ENCODE assay signal across 12 cellular contexts in genomic region chr4:56389558-56389957, GRCh38. TPM values are rescaled to one million over a fixed set of nuclear protein-coding genes. Genes with fewer than 3 reads are reported as not detected.
A peak's percentile ranks its signal among the peaks of the same experiment; 100 is the strongest.
DNase-seq lines count a peak whose midpoint lies in the region; ATAC-seq and TF ChIP-seq lines count a peak whose summit lies in the region.
"Had no signal": no experiment of that assay in that cellular context is flagged by ENCODE, and none has a peak within 500 bp of the region (broad histone marks: within the 10 kb centered on the region; RNA-seq: fewer than 3 reads in every experiment).

No MANE protein-coding gene starts in this region.

- H3K4me1 Mint-ChIP-seq in GM23338 (peaks cover 17% of the 10 kb centered on the region), naive B cell (peaks cover 18 to 27% (median 22%) of the 10 kb centered on the region in 3 donors)
- H3K4me1 Mint-ChIP-seq in activated CD4-positive, alpha-beta memory T cell treated with anti-CD3 and anti-CD28 coated beads, Interleukin-2, amount 10 ng/mL, durations not matched to agents 7 days and 5 days, result peaks cover 34% of the 10 kb centered on the region

- POLR2A ChIA-PET in activated CD4-positive, alpha-beta memory T cell treated with anti-CD3 and anti-CD28 coated beads, Interleukin-2, amount 10 ng/mL, durations not matched to agents 7 days and 5 days (lab: Charles Lee), result interaction anchor here (1.9 kb wide), 1 partner anchor 14 kb away, joined by 5 read pairs; no protein-coding TSS in a partner anchor

- WGBS in spleen, 5 donors, result 50 to 89% (median 70%) methylated on average over 1 of the region's 1 CpG

- H2AFZ ChIP-seq in GM23338, result no peak overlapping the region

- H3K27ac ChIP-seq in GM23338 (ENCODE audit: low read depth) (0 out of 2 replicates have a peak overlapping the region, but pooled peaks have one; percentile 14), spleen (no peak overlapping the region)

- no peak overlapping the region for H3K4me2 ChIP-seq in GM23338

- no peaks in the 10 kb centered on the region for H3K9me3 ChIP-seq in spleen
- H3K9me3 ChIP-seq: MG63 had no signal

- TF ChIP-seq POLR2A in spleen (IDR thresholded peaks at IDR 0.05), result no peak

- no peaks in the 10 kb centered on the region; the same call in 1 of the 2 replicates for H4K20me1 ChIP-seq in GM23338 (replicated peaks; ENCODE audit: insufficient read depth)

- H3K4me1 ChIP-seq in GM23338 (ENCODE audit: insufficient read depth) (no peaks in the 10 kb centered on the region), spleen (peaks cover 10 to 48% (median 32%) of the 10 kb centered on the region in 6 donors)

- H3K27me3 ChIP-seq in GM23338 (ENCODE audit: insufficient read depth) (no peaks in the 10 kb centered on the region), spleen (replicated peaks in 1 of 7) (no peaks in the 10 kb centered on the region)
- H3K27me3 ChIP-seq: MG63 had no signal

- H3K9me3 Mint-ChIP-seq in GM23338, result no peaks in the 10 kb centered on the region
- no peaks in the 10 kb centered on the region for H3K9me3 Mint-ChIP-seq in activated CD4-positive, alpha-beta memory T cell treated with anti-CD3 and anti-CD28 coated beads, Interleukin-2, amount 10 ng/mL, durations not matched to agents 7 days and 5 days
- no peaks in the 10 kb centered on the region for H3K9me3 Mint-ChIP-seq in naive B cell

- ATAC-seq in GM23338 (no peak), naive B cell (ENCODE audit: low read depth in 2 of 2) (no peak), GM19463 (IDR thresholded peaks at IDR 0.05; ENCODE audit: unreplicated experiment) (no peak), GM19351 (IDR thresholded peaks at IDR 0.05; ENCODE audit: unreplicated experiment) (no peak)
- ATAC-seq: HCT116 had no signal

- peaks cover 8% of the 10 kb centered on the region for H3K27me3 Mint-ChIP-seq in GM23338 (ENCODE audit: insufficient read depth, low read depth, poor library complexity)
- H3K27me3 Mint-ChIP-seq in activated CD4-positive, alpha-beta memory T cell treated with anti-CD3 and anti-CD28 coated beads, Interleukin-2, amount 10 ng/mL, durations not matched to agents 7 days and 5 days, result no peaks in the 10 kb centered on the region
- no peaks in the 10 kb centered on the region for H3K27me3 Mint-ChIP-seq in naive B cell

- intact Hi-C loops in spleen (cut with DNase I; ENCODE audit: low total_unique reads), result no loop called here

- H3K36me3 ChIP-seq in GM23338 (ENCODE audit: insufficient read depth) (no peaks in the 10 kb centered on the region; the same call in 1 of the 2 replicates), spleen (no peaks in the 10 kb centered on the region)

- H3K4me3 ChIP-seq in GM23338 (no peak overlapping the region), spleen (no peak overlapping the region)
- H3K4me3 ChIP-seq: MG63 had no signal

- no peaks in the 10 kb centered on the region for H3F3A ChIP-seq in GM23338 (replicated peaks; ENCODE audit: low read depth)

- TF ChIP-seq CTCF in GM23338 (conservative IDR thresholded peaks at IDR 0.05; ENCODE audit: low read depth in 2 of 2) (no peak), spleen (IDR thresholded peaks at IDR 0.05 in 8 of 11, conservative IDR thresholded peaks at IDR 0.05 in 3 of 11) (no peak)

- CTCF ChIA-PET in activated CD4-positive, alpha-beta memory T cell treated with anti-CD3 and anti-CD28 coated beads, Interleukin-2, amount 10 ng/mL, durations not matched to agents 7 days and 5 days (lab: Charles Lee), result interaction anchor here (1.0 kb wide), 1 partner anchor 46 kb away, joined by 3 read pairs; the partner anchor contains the start of gene PPAT

- H3K36me3 Mint-ChIP-seq in GM23338 (ENCODE audit: low read depth) (peaks cover 8% of the 10 kb centered on the region; the same call in 2 of the 3 replicates), naive B cell (no peaks in the 10 kb centered on the region)
- peaks cover 2% of the 10 kb centered on the region for H3K36me3 Mint-ChIP-seq in activated CD4-positive, alpha-beta memory T cell treated with anti-CD3 and anti-CD28 coated beads, Interleukin-2, amount 10 ng/mL, durations not matched to agents 7 days and 5 days (ENCODE audit: low read depth)

- peaks cover 25% of the 10 kb centered on the region for H3K79me2 ChIP-seq in GM23338 (replicated peaks; ENCODE audit: insufficient read depth)

- H3K27ac Mint-ChIP-seq in GM23338 (no peak overlapping the region), naive B cell (peak overlapping the region in 3 of 6 donors; percentile 30 to 96 (median 52))
- no peak overlapping the region for H3K27ac Mint-ChIP-seq in activated CD4-positive, alpha-beta memory T cell treated with anti-CD3 and anti-CD28 coated beads, Interleukin-2, amount 10 ng/mL, durations not matched to agents 7 days and 5 days

- H3K9me2 ChIP-seq in GM23338 (ENCODE audit: insufficient read depth), result no peaks in the 10 kb centered on the region

- DNase-seq in NCI-H2107 treated with DMSO at 0.1 percent for 48 hours (lab: John Stamatoyannopoulos, UW; ENCODE audit: unreplicated experiment) (peak; percentile 19), NCI-H2107 (lab: John Stamatoyannopoulos, UW) (no peak), GM23338 (ENCODE audit: low spot score) (no peak), naive B cell (no peak), spleen (no peak)
- no peak for DNase-seq in activated CD4-positive, alpha-beta memory T cell treated with anti-CD3 and anti-CD28 coated beads, Interleukin-2, amount 10 ng/mL, durations not matched to agents 7 days and 5 days
- DNase-seq: activated CD4-positive, alpha-beta T cell treated with anti-CD3 and anti-CD28 coated beads for 4 hours; activated gamma-delta T cell; MG63 had no signal

- no peak overlapping the region; the same call in 2 of the 3 replicates for H3K4me3 Mint-ChIP-seq in GM23338
- H3K4me3 Mint-ChIP-seq in activated CD4-positive, alpha-beta memory T cell treated with anti-CD3 and anti-CD28 coated beads, Interleukin-2, amount 10 ng/mL, durations not matched to agents 7 days and 5 days, result peak overlapping the region; percentile 31
- peak overlapping the region in 5 of 8 donors; percentile 36 to 95 (median 93) for H3K4me3 Mint-ChIP-seq in naive B cell

TF ChIP-seq in GM23338, 12 proteins besides CTCF, POLR2A, EP300 and RAD21 (continues in another document):
- no peak for TF ChIP-seq JUNB (IDR thresholded peaks at IDR 0.05; ENCODE audit: unreplicated experiment)
- no peak for TF ChIP-seq REST (IDR thresholded peaks at IDR 0.05; ENCODE audit: unreplicated experiment)
- TF ChIP-seq CREB1 (CRISPR knock-in tag; IDR thresholded peaks at IDR 0.05; ENCODE audit: low read depth), result no peak
- TF ChIP-seq ZNF331 (CRISPR knock-in tag; IDR thresholded peaks at IDR 0.05; ENCODE audit: low read depth), result no peak

RNA-seq across cellular contexts. Expression of gene AASDH, which starts 2.3 kb away (rescaled TPM):
- 10.8 and 12.2 TPM in 2 replicates for total RNA-seq in GM23338 (2014; rRNA removed; shearing (Covaris generic))
- 35.6 and 38.4 TPM in 2 replicates for polyA plus RNA-seq in GM23338 (2016; fragmentation: Nextera tagmentation; extraction: Ambion mirVana)
- 10 to 100 TPM in 1 of 2 experiments, 1 to 10 TPM in 1; 9.6 to 11.1 TPM for total RNA-seq in activated CD4-positive, alpha-beta memory T cell treated with anti-CD3 and anti-CD28 coated beads, Interleukin-2, amount 10 ng/mL, durations not matched to agents 7 days and 5 days
- 10 to 100 TPM; 15.7 to 31.3 (median 25.3) TPM for polyA plus RNA-seq in naive B cell (ENCODE audit: low read depth in 6 of 6)
- 10 to 100 TPM in 6 of 7 donors, 1 to 10 TPM in 1; 9.6 to 15.6 (median 11.4) TPM for total RNA-seq in spleen
- 1 to 10 TPM; 2.8 to 4.5 (median 4.4) TPM for polyA plus RNA-seq in spleen

RNA-seq across cellular contexts. Expression of gene PPAT, which starts 45.9 kb away (rescaled TPM):
- total RNA-seq in GM23338 (2014; rRNA removed; shearing (Covaris generic)), result 87.4 and 96.8 TPM in 2 replicates
- 56.3 and 63.0 TPM in 2 replicates for polyA plus RNA-seq in GM23338 (2016; fragmentation: Nextera tagmentation; extraction: Ambion mirVana)
- total RNA-seq in activated CD4-positive, alpha-beta memory T cell treated with anti-CD3 and anti-CD28 coated beads, Interleukin-2, amount 10 ng/mL, durations not matched to agents 7 days and 5 days, result 10 to 100 TPM; 21.6 to 22.7 TPM
- polyA plus RNA-seq in naive B cell (ENCODE audit: low read depth in 6 of 6), result 10 to 100 TPM in 3 of 6 donors, 1 to 10 TPM in 3; 7.3 to 13.4 (median 11.5) TPM
- total RNA-seq in spleen, result 10 to 100 TPM in 3 of 7 donors, 1 to 10 TPM in 4; 5.7 to 10.6 (median 9.2) TPM
- 1 to 10 TPM; 2.7 to 5.2 (median 5.1) TPM for polyA plus RNA-seq in spleen

RNA-seq across cellular contexts. Expression of gene PAICS, which starts 46.5 kb away (rescaled TPM):
- total RNA-seq in GM23338 (2014; rRNA removed; shearing (Covaris generic)), result 366 and 390 TPM in 2 replicates
- polyA plus RNA-seq in GM23338 (2016; fragmentation: Nextera tagmentation; extraction: Ambion mirVana) (260 and 300 TPM in 2 replicates), naive B cell (ENCODE audit: low read depth in 6 of 6) (10 to 100 TPM; 17.0 to 37.1 (median 33.1) TPM), spleen (10 to 100 TPM; 18.4 to 36.8 (median 36.5) TPM)
- 100 to 1,000 TPM; 115 to 118 TPM for total RNA-seq in activated CD4-positive, alpha-beta memory T cell treated with anti-CD3 and anti-CD28 coated beads, Interleukin-2, amount 10 ng/mL, durations not matched to agents 7 days and 5 days
- total RNA-seq in spleen, result 10 to 100 TPM; 23.0 to 48.2 (median 28.3) TPM
